15 cellular contexts compared by ENCODE assay signal in the genomic region with DNA sequence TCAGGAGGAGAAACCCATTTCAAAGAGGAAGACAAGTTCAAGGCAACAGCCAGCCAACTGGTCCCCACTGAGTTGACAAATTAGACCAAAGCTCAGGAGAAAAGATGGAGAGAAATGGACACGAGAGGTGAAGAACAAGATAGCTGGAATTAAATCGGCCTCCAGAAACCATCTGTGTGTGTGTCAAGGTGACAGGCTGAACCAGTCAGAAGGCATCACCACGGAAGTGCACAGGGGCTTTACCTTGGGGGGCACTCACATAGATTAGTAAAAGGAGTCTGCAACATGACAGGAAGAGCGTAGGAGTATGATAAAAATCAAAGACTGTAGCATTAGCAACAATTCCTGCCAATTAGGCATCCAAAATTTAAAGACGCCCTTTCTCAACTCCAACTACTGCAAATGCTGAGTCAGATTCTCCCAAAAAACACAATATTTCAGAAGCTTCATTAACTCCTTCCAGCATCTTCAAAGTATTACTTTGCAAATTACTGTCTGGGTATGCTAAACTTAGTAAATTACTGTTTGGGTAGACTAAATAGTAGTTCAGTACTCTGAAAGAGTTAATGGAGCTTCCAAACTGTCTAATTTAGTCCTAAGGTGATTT.
A peak's percentile ranks its signal among the peaks of the same experiment; 100 is the strongest.
DNase-seq lines count a peak whose midpoint lies in the region; ATAC-seq and TF ChIP-seq lines count a peak whose summit lies in the region.
"Had no signal": no experiment of that assay in that cellular context is flagged by ENCODE, and none has a peak within 500 bp of the region (broad histone marks: within the 10 kb centered on the region; RNA-seq: fewer than 3 reads in every experiment).

No MANE protein-coding gene starts in this region.

- H3K27me3 Mint-ChIP-seq in activated CD8-positive, alpha-beta memory T cell treated with anti-CD3 and anti-CD28 coated beads, Interleukin-2, amount 10 ng/mL, durations not matched to agents 7 days and 5 days = no peaks in the 10 kb centered on the region
- H3K27me3 Mint-ChIP-seq in activated T-helper 2 cell treated with anti-CD3 and anti-CD28 coated beads, Interferon-gamma antibody, Interleukin-2, Interleukin-4, amounts not matched to agents 10 μg/mL and 5 μg/mL and 100 μg/mL, durations not matched to agents 14 hours and 24 hours and 36 hours (ENCODE audit: low read depth) = no peaks in the 10 kb centered on the region

- H3K4ac ChIP-seq in IMR-90 (ENCODE audit: low read depth, low read length) = no peak overlapping the region

- H3K36me3 ChIP-seq in IMR-90 (ENCODE audit: control insufficient read depth, insufficient read depth, low read length) = no peaks in the 10 kb centered on the region
- H3K36me3 ChIP-seq: tibial artery had no signal

- no peak overlapping the region for H3K27ac ChIP-seq in IMR-90 (ENCODE audit: insufficient read depth, low read length)
- H3K27ac ChIP-seq: SK-N-MC, tibial artery, VCaP had no signal

- TF ChIP-seq CTCF in IMR-90 (conservative IDR thresholded peaks at IDR 0.05; ENCODE audit: low read depth, low read length) = no peak

- POLR2A ChIA-PET in IMR-90 (lab: Charles Lee; ENCODE audit: unreplicated experiment) = no interaction called here

- no peaks in the 10 kb centered on the region for H3K9me3 ChIP-seq in IMR-90 (ENCODE audit: control insufficient read depth, insufficient read depth, low read length)
- H3K9me3 ChIP-seq: tibial artery had no signal

- TF ChIP-seq POLR2A in IMR-90 (IDR thresholded peaks at IDR 0.05; ENCODE audit: low read depth, low read length) = no peak

- no peak overlapping the region for H3K4me2 ChIP-seq in IMR-90 (ENCODE audit: low read depth, low read length)

- no peak overlapping the region for H2AK9ac ChIP-seq in IMR-90 (replicated peaks; ENCODE audit: low read depth, low read length, poor library complexity)

- DNase-seq in activated CD8-positive, alpha-beta memory T cell treated with anti-CD3 and anti-CD28 coated beads, Interleukin-2, amount 10 ng/mL, durations not matched to agents 7 days and 5 days = no peak
- DNase-seq in activated CD8-positive, alpha-beta memory T cell treated with anti-CD3 and anti-CD28 coated beads, Interleukin-2, amount 50 U/mL, for 48 hours = no peak
- no peak for DNase-seq in IMR-90
- no peak for DNase-seq in activated T-helper 2 cell treated with anti-CD3 and anti-CD28 coated beads, Interferon-gamma antibody, Interleukin-2, Interleukin-4, amounts not matched to agents 10 μg/mL and 5 μg/mL and 100 μg/mL, durations not matched to agents 14 hours and 24 hours and 36 hours (ENCODE audit: low spot score)
- DNase-seq in stimulated activated CD4-positive, alpha-beta T cell treated with anti-CD3 and anti-CD28 coated beads, Interleukin-4, amount 100 ng/mL, for 24 hours = peak; percentile 42
- no peak for DNase-seq in NCI-H2107 treated with DMSO at 0.1 percent for 48 hours (lab: John Stamatoyannopoulos, UW; ENCODE audit: unreplicated experiment)
- DNase-seq in NCI-H446 treated with DMSO at 0.1 percent for 48 hours (lab: John Stamatoyannopoulos, UW) = no peak
- DNase-seq: endodermal cell, NCI-H1694, NCI-H510A, tibial artery had no signal

- no peak overlapping the region for H3K9ac ChIP-seq in IMR-90 (ENCODE audit: low read depth, low read length)

- peaks cover 72% of the 10 kb centered on the region for H3K4me1 Mint-ChIP-seq in activated CD8-positive, alpha-beta memory T cell treated with anti-CD3 and anti-CD28 coated beads, Interleukin-2, amount 10 ng/mL, durations not matched to agents 7 days and 5 days
- peaks cover 67% of the 10 kb centered on the region for H3K4me1 Mint-ChIP-seq in activated T-helper 2 cell treated with anti-CD3 and anti-CD28 coated beads, Interferon-gamma antibody, Interleukin-2, Interleukin-4, amounts not matched to agents 10 μg/mL and 5 μg/mL and 100 μg/mL, durations not matched to agents 14 hours and 24 hours and 36 hours (ENCODE audit: low read depth)

- H3K23ac ChIP-seq in IMR-90 (ENCODE audit: low read depth, low read length) = no peak overlapping the region

- peak overlapping the region; percentile 7 for H3K4me3 Mint-ChIP-seq in activated CD8-positive, alpha-beta memory T cell treated with anti-CD3 and anti-CD28 coated beads, Interleukin-2, amount 10 ng/mL, durations not matched to agents 7 days and 5 days
- peak overlapping the region; percentile 41 for H3K4me3 Mint-ChIP-seq in activated T-helper 2 cell treated with anti-CD3 and anti-CD28 coated beads, Interferon-gamma antibody, Interleukin-2, Interleukin-4, amounts not matched to agents 10 μg/mL and 5 μg/mL and 100 μg/mL, durations not matched to agents 14 hours and 24 hours and 36 hours (ENCODE audit: low read depth)
- H3K4me3 Mint-ChIP-seq: endodermal cell had no signal

- intact Hi-C loops in IMR-90 (cut with micrococcal nuclease) = no loop called here
- intact Hi-C loops in activated T-helper 2 cell treated with anti-CD3 and anti-CD28 coated beads, Interferon-gamma antibody, Interleukin-2, Interleukin-4, amounts not matched to agents 10 μg/mL and 5 μg/mL and 100 μg/mL, durations not matched to agents 14 hours and 24 hours and 36 hours (cut with micrococcal nuclease) = no loop called here

- H2BK5ac ChIP-seq in IMR-90 (ENCODE audit: low read depth, low read length, poor library complexity, severe bottlenecking) = no peak overlapping the region

- no peak for TF ChIP-seq RAD21 in IMR-90 (IDR thresholded peaks at IDR 0.05; ENCODE audit: low read length)

- no peak overlapping the region for H3K14ac ChIP-seq in IMR-90 (replicated peaks; ENCODE audit: low read depth, low read length)

- H2BK15ac ChIP-seq in IMR-90 (ENCODE audit: low read depth, low read length) = no peak overlapping the region

- WGBS in IMR-90 (ENCODE audit: extremely low coverage in 2 of 2, insufficient read length in 1 of 2), 2 experiments = 42% methylated on average over 3 of the region's 5 CpGs; no CpG with 5 or more reads in 1 of the 2 experiments

- no peak overlapping the region for H2AFZ ChIP-seq in IMR-90 (replicated peaks; ENCODE audit: low read length, poor library complexity)

- no peaks in the 10 kb centered on the region for H3K9me1 ChIP-seq in IMR-90 (ENCODE audit: insufficient read depth, low read length)

- H2BK20ac ChIP-seq in IMR-90 (ENCODE audit: low read depth, low read length) = no peak overlapping the region

- dilution Hi-C loops in IMR-90 (cut with HindIII; ENCODE audit: low sequenced_read_pairs, unreplicated experiment) = no loop called here

- peak; percentile 47 for ATAC-seq in activated CD8-positive, alpha-beta memory T cell treated with anti-CD3 and anti-CD28 coated beads, Interleukin-2, amount 10 ng/mL, durations not matched to agents 7 days and 5 days
- ATAC-seq in IMR-90 (ENCODE audit: low read depth) (no peak), HG02840 (IDR thresholded peaks at IDR 0.05; ENCODE audit: low FRiP score, unreplicated experiment) (no peak)
- ATAC-seq: left lobe of liver had no signal

- H4K91ac ChIP-seq in IMR-90 (ENCODE audit: insufficient read depth, low read depth, low read length) = no peak overlapping the region

- H4K5ac ChIP-seq in IMR-90 (ENCODE audit: low read depth, low read length) = no peak overlapping the region

- H3K4me1 ChIP-seq in IMR-90 (ENCODE audit: control insufficient read depth, insufficient read depth, low read length) = no peaks in the 10 kb centered on the region

- peak overlapping the region; percentile 82 for H3K27ac Mint-ChIP-seq in activated CD8-positive, alpha-beta memory T cell treated with anti-CD3 and anti-CD28 coated beads, Interleukin-2, amount 10 ng/mL, durations not matched to agents 7 days and 5 days
- H3K27ac Mint-ChIP-seq in activated T-helper 2 cell treated with anti-CD3 and anti-CD28 coated beads, Interferon-gamma antibody, Interleukin-2, Interleukin-4, amounts not matched to agents 10 μg/mL and 5 μg/mL and 100 μg/mL, durations not matched to agents 14 hours and 24 hours and 36 hours = peak overlapping the region; percentile 70
- H3K27ac Mint-ChIP-seq: endodermal cell had no signal

- H3K36me3 Mint-ChIP-seq in activated CD8-positive, alpha-beta memory T cell treated with anti-CD3 and anti-CD28 coated beads, Interleukin-2, amount 10 ng/mL, durations not matched to agents 7 days and 5 days = peaks cover 9% of the 10 kb centered on the region
- peaks cover 9% of the 10 kb centered on the region for H3K36me3 Mint-ChIP-seq in activated T-helper 2 cell treated with anti-CD3 and anti-CD28 coated beads, Interferon-gamma antibody, Interleukin-2, Interleukin-4, amounts not matched to agents 10 μg/mL and 5 μg/mL and 100 μg/mL, durations not matched to agents 14 hours and 24 hours and 36 hours (ENCODE audit: low read depth)

- no peaks in the 10 kb centered on the region for H3K79me1 ChIP-seq in IMR-90 (ENCODE audit: low read depth in 1 of 2, low read length in 2 of 2)

- no peaks in the 10 kb centered on the region; the same call in 1 of the 2 replicates for H3K27me3 ChIP-seq in IMR-90 (ENCODE audit: control insufficient read depth, insufficient read depth, low read length)
- H3K27me3 ChIP-seq: tibial artery had no signal

- no peak overlapping the region for H2AK5ac ChIP-seq in IMR-90 (ENCODE audit: low read depth, low read length)

- H4K20me1 ChIP-seq in IMR-90 (ENCODE audit: insufficient read depth, low read length) = no peaks in the 10 kb centered on the region

- in situ Hi-C loops in IMR-90 (cut with MboI; ENCODE audit: low sequenced_read_pairs) = no loop called here

- H4K8ac ChIP-seq in IMR-90 (ENCODE audit: low read depth in 2 of 2, low read length in 2 of 2) = no peak overlapping the region

- no TSS peak for BruUV-seq in IMR-90 (replicated peaks; lab: Mats Ljungman, UMichigan)

- no peaks in the 10 kb centered on the region for H3K9me3 Mint-ChIP-seq in activated CD8-positive, alpha-beta memory T cell treated with anti-CD3 and anti-CD28 coated beads, Interleukin-2, amount 10 ng/mL, durations not matched to agents 7 days and 5 days (ENCODE audit: low read depth)
- no peaks in the 10 kb centered on the region for H3K9me3 Mint-ChIP-seq in activated T-helper 2 cell treated with anti-CD3 and anti-CD28 coated beads, Interferon-gamma antibody, Interleukin-2, Interleukin-4, amounts not matched to agents 10 μg/mL and 5 μg/mL and 100 μg/mL, durations not matched to agents 14 hours and 24 hours and 36 hours
- H3K9me3 Mint-ChIP-seq: endodermal cell had no signal

- no peak overlapping the region for H2BK120ac ChIP-seq in IMR-90 (ENCODE audit: low read depth, low read length)

- no peak overlapping the region for H3K18ac ChIP-seq in IMR-90 (ENCODE audit: low read depth, low read length)

- no peak overlapping the region for H3K4me3 ChIP-seq in IMR-90 (ENCODE audit: insufficient read depth, low read depth, low read length)
- H3K4me3 ChIP-seq: SK-N-MC, tibial artery had no signal

- no peak overlapping the region for H3K56ac ChIP-seq in IMR-90 (ENCODE audit: extremely low read depth, insufficient read depth, low read length)

- CTCF ChIA-PET in activated CD8-positive, alpha-beta memory T cell treated with anti-CD3 and anti-CD28 coated beads, Interleukin-2, amount 10 ng/mL, durations not matched to agents 7 days and 5 days (lab: Charles Lee) = interaction anchor here (0.9 to 1.3 kb wide), 2 partner anchors 8 to 69 kb away, joined by 3 read pairs; no protein-coding TSS in a partner anchor
- CTCF ChIA-PET in IMR-90 (lab: Yijun Ruan, JAX) = no interaction called here

TF ChIP-seq in IMR-90, 13 proteins besides CTCF, POLR2A, EP300 and RAD21 (continues in another document):
- no peak for TF ChIP-seq SMC3 (IDR thresholded peaks at IDR 0.05; ENCODE audit: low read depth, low read length)
